1 cellular context compared by ENCODE assay signal in genomic region chr9:79107911-79108676, GRCh38.
TF ChIP-seq lines count a peak whose summit lies in the region.

No MANE protein-coding gene starts in this region.

TF ChIP-seq in IMR-90, 13 proteins besides CTCF, POLR2A, EP300 and RAD21 (continued from another document):
- TF ChIP-seq FOS (IDR thresholded peaks at IDR 0.05; ENCODE audit: low read depth, low read length) (no peak), NFE2L2 (IDR thresholded peaks at IDR 0.05; ENCODE audit: low read depth, low read length) (no peak), BHLHE40 (IDR thresholded peaks at IDR 0.05; ENCODE audit: low read depth, low read length) (no peak), USF2 (IDR thresholded peaks at IDR 0.05; ENCODE audit: low read depth, low read length) (no peak), MAFK (IDR thresholded peaks at IDR 0.05; ENCODE audit: low read depth, low read length) (no peak), MAZ (IDR thresholded peaks at IDR 0.05; ENCODE audit: borderline replicate concordance, low read depth, low read length) (no peak), SMC3 (IDR thresholded peaks at IDR 0.05; ENCODE audit: low read depth, low read length) (no peak), RFX5 (IDR thresholded peaks at IDR 0.05; ENCODE audit: low read depth, low read length) (no peak)
